Comparison of ENCODE assay signal across 1 cellular context in genomic region chr20:56043227-56043626, GRCh38.
TF ChIP-seq lines count a peak whose summit lies in the region.

No MANE protein-coding gene starts in this region.

TF ChIP-seq in HepG2, 621 proteins besides CTCF, POLR2A, EP300 and RAD21:
- no peak for TF ChIP-seq THRA (CRISPR knock-in tag; IDR thresholded peaks at IDR 0.05; ENCODE audit: borderline replicate concordance)
- no peak for TF ChIP-seq PAXIP1 (CRISPR knock-in tag; conservative IDR thresholded peaks at IDR 0.05)
- peak; percentile 76 for TF ChIP-seq CEBPB (IDR thresholded peaks at IDR 0.05; ENCODE audit: borderline replicate concordance, low read depth, low read length)
